In the genomic region with DNA sequence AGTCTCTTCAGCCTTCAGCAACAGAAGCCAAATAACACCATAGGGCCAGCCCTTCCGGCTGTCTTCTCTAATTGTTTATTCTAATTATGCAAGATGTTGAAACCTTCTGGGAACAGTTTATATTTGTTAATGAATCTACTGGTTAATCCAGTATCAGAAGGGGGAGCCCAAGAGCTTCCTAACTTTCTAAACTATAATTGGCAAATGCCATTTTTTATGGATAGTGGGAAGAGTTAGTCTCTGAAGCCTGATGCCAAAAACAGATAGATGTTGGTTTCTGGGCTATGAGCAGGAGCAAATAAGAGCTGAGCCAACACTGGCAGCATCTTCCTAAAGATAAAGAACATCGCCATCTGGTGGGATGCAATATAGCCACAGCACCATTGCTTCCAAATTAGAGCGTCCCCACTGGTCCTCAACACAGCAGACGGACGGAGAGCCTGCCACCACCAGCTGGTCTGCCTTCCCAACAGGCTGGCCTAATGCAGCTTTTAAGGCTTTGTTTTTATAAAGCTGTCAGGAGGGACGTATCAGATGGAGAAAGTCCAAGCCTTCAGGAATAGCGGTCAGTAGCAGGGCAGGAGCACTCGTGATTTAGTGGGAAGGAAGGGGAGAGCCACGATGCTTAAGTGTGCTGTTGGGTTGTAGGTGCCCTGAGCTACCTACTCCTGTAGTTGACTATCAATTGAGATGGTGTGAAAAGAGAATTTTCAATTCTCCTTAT, we compare ENCODE assay signal across 8 cellular contexts.
DNase-seq lines count a peak whose midpoint lies in the region; ATAC-seq, FAIRE-seq and TF ChIP-seq lines count a peak whose summit lies in the region.

No MANE protein-coding gene starts in this region.

- peaks cover 13% of the 10 kb centered on the region for H3K36me3 Mint-ChIP-seq in activated T-helper 2 cell treated with anti-CD3 and anti-CD28 coated beads, Interferon-gamma antibody, Interleukin-2, Interleukin-4, amounts not matched to agents 10 μg/mL and 5 μg/mL and 100 μg/mL, durations not matched to agents 14 hours and 24 hours and 36 hours (ENCODE audit: low read depth)

- no peaks in the 10 kb centered on the region for H3K9me3 ChIP-seq in tibial nerve

- peaks cover 0 to 14% (median 3%) of the 10 kb centered on the region in 4 donors for H3K4me1 ChIP-seq in tibial nerve

- intact Hi-C loops in activated T-helper 2 cell treated with anti-CD3 and anti-CD28 coated beads, Interferon-gamma antibody, Interleukin-2, Interleukin-4, amounts not matched to agents 10 μg/mL and 5 μg/mL and 100 μg/mL, durations not matched to agents 14 hours and 24 hours and 36 hours (cut with micrococcal nuclease): loop anchor here (1.0 to 5.0 kb wide), 2 partner anchors 231 to 510 kb away; no protein-coding TSS in a partner anchor

- TF ChIP-seq POLR2A in tibial nerve (IDR thresholded peaks at IDR 0.05): no peak

- H3K27ac ChIP-seq in brain microvascular endothelial cell: no peak overlapping the region
- H3K27ac ChIP-seq in tibial nerve: no peak overlapping the region

- H3K27me3 ChIP-seq in H7 (ENCODE audit: control insufficient read depth, insufficient read depth, low read length) (no peaks in the 10 kb centered on the region), brain microvascular endothelial cell (replicated peaks) (no peaks in the 10 kb centered on the region), tibial nerve (no peaks in the 10 kb centered on the region)

- TF ChIP-seq EP300 in tibial nerve (IDR thresholded peaks at IDR 0.05): no peak

- no peaks in the 10 kb centered on the region for H3K9me3 Mint-ChIP-seq in activated T-helper 2 cell treated with anti-CD3 and anti-CD28 coated beads, Interferon-gamma antibody, Interleukin-2, Interleukin-4, amounts not matched to agents 10 μg/mL and 5 μg/mL and 100 μg/mL, durations not matched to agents 14 hours and 24 hours and 36 hours

- H3K27ac Mint-ChIP-seq in activated T-helper 2 cell treated with anti-CD3 and anti-CD28 coated beads, Interferon-gamma antibody, Interleukin-2, Interleukin-4, amounts not matched to agents 10 μg/mL and 5 μg/mL and 100 μg/mL, durations not matched to agents 14 hours and 24 hours and 36 hours: no peak overlapping the region

- H3K27me3 Mint-ChIP-seq in activated T-helper 2 cell treated with anti-CD3 and anti-CD28 coated beads, Interferon-gamma antibody, Interleukin-2, Interleukin-4, amounts not matched to agents 10 μg/mL and 5 μg/mL and 100 μg/mL, durations not matched to agents 14 hours and 24 hours and 36 hours (ENCODE audit: low read depth): no peaks in the 10 kb centered on the region

- H3K4me3 Mint-ChIP-seq in activated T-helper 2 cell treated with anti-CD3 and anti-CD28 coated beads, Interferon-gamma antibody, Interleukin-2, Interleukin-4, amounts not matched to agents 10 μg/mL and 5 μg/mL and 100 μg/mL, durations not matched to agents 14 hours and 24 hours and 36 hours (ENCODE audit: low read depth): no peak overlapping the region

- H3K4me1 Mint-ChIP-seq in activated T-helper 2 cell treated with anti-CD3 and anti-CD28 coated beads, Interferon-gamma antibody, Interleukin-2, Interleukin-4, amounts not matched to agents 10 μg/mL and 5 μg/mL and 100 μg/mL, durations not matched to agents 14 hours and 24 hours and 36 hours (ENCODE audit: low read depth): peaks cover 2% of the 10 kb centered on the region

- H3K36me3 ChIP-seq in H7 (replicated peaks; ENCODE audit: control insufficient read depth, insufficient read depth, low read length): no peaks in the 10 kb centered on the region; the same call in 1 of the 2 replicates
- no peaks in the 10 kb centered on the region for H3K36me3 ChIP-seq in brain microvascular endothelial cell (replicated peaks)
- peaks cover 0 to 24% (median 0%) of the 10 kb centered on the region in 3 donors for H3K36me3 ChIP-seq in tibial nerve

- in situ Hi-C loops in brain microvascular endothelial cell (cut with HindIII; ENCODE audit: low pct_ligation_motif_present, low sequenced_read_pairs): no loop called here

- FAIRE-seq in D721Med (lab: Jason Lieb, UNC) (no peak), islet of Langerhans (lab: Jason Lieb, UNC) (peak; percentile 36)

- DNase-seq in D721Med (ENCODE audit: insufficient read length, low spot score): no peak
- peak; percentile 64 for DNase-seq in H7
- peak; percentile 32 for DNase-seq in NCI-H510A (lab: John Stamatoyannopoulos, UW)
- peak; percentile 51 for DNase-seq in brain microvascular endothelial cell
- DNase-seq in tibial nerve (ENCODE audit: low spot score in 2 of 2): peak in 1 of 2 donors; percentile 35
- no peak for DNase-seq in activated T-helper 2 cell treated with anti-CD3 and anti-CD28 coated beads, Interferon-gamma antibody, Interleukin-2, Interleukin-4, amounts not matched to agents 10 μg/mL and 5 μg/mL and 100 μg/mL, durations not matched to agents 14 hours and 24 hours and 36 hours (ENCODE audit: low spot score)

- H3K4me3 ChIP-seq in H7 (ENCODE audit: insufficient read depth, low read depth, low read length) (no peak overlapping the region), brain microvascular endothelial cell (ENCODE audit: low read depth, low read length) (no peak overlapping the region), tibial nerve (no peak overlapping the region)

- ATAC-seq in HG02678 (IDR thresholded peaks at IDR 0.05; ENCODE audit: unreplicated experiment): no peak

- peak; percentile 40 for TF ChIP-seq CTCF in D721Med (IDR thresholded peaks at IDR 0.05; ENCODE audit: insufficient read depth, missing control alignments)
- peak; percentile 76 for TF ChIP-seq CTCF in brain microvascular endothelial cell (IDR thresholded peaks at IDR 0.05; ENCODE audit: low read depth, low read length, missing control alignments)
- peak; percentile 23 to 42 (median 30) for TF ChIP-seq CTCF in tibial nerve (IDR thresholded peaks at IDR 0.05)

- WGBS in tibial nerve, 2 donors: 43% methylated on average over 9 of the region's 9 CpGs

Comparison
In these comparisons a context has a peak if more than half of its experiments do, and no peak if none do; other contexts are left out.
1. DNase-seq: peak in H7 (single experiment), NCI-H510A (single experiment) and brain microvascular endothelial cell (single experiment); none in D721Med (single experiment) and activated T-helper 2 cell treated with anti-CD3 and anti-CD28 coated beads, Interferon-gamma antibody, Interleukin-2, Interleukin-4, amounts not matched to agents 10 μg/mL and 5 μg/mL and 100 μg/mL, durations not matched to agents 14 hours and 24 hours and 36 hours (single experiment).
2. Peak in every context shown above with its lines, with median percentiles within 50 percentile points of each other: CTCF ChIP-seq.